18 cellular contexts compared by ENCODE assay signal in genomic region chr20:34622821-34623451, GRCh38. TPM values are rescaled to one million over a fixed set of nuclear protein-coding genes. Genes with fewer than 3 reads are reported as not detected.
DNase-seq lines count a peak whose midpoint lies in the region; ATAC-seq and TF ChIP-seq lines count a peak whose summit lies in the region.
"Had no signal": no experiment of that assay in that cellular context is flagged by ENCODE, and none has a peak within 500 bp of the region (broad histone marks: within the 10 kb centered on the region; RNA-seq: fewer than 3 reads in every experiment).

No MANE protein-coding gene starts in this region.

- peak overlapping the region; percentile 64 for H3K27ac ChIP-seq in subcutaneous abdominal adipose tissue (ENCODE audit: low read depth, low read length)
- H3K27ac ChIP-seq: gastroesophageal sphincter had no signal

- ATAC-seq in activated CD4-positive, alpha-beta T cell treated with anti-CD3 and anti-CD28 coated beads for 36 hours, result peak; percentile 30
- no peak for ATAC-seq in GM18867 (IDR thresholded peaks at IDR 0.05; ENCODE audit: unreplicated experiment)
- ATAC-seq in HG02610 (IDR thresholded peaks at IDR 0.05; ENCODE audit: unreplicated experiment), result no peak
- no peak for ATAC-seq in GM21786 (IDR thresholded peaks at IDR 0.05; ENCODE audit: unreplicated experiment)
- ATAC-seq: gastroesophageal sphincter, left ventricle myocardium superior had no signal

- intact Hi-C loops in activated CD4-positive, alpha-beta T cell treated with anti-CD3 and anti-CD28 coated beads for 36 hours (cut with DNase I, micrococcal nuclease), result no loop called here

- no peaks in the 10 kb centered on the region for H3K27me3 ChIP-seq in subcutaneous abdominal adipose tissue (ENCODE audit: control insufficient read depth in 5 of 5, insufficient read depth in 4 of 5, low read length in 5 of 5)
- H3K27me3 ChIP-seq: gastroesophageal sphincter, MG63 had no signal

- peak overlapping the region; percentile 64 for H3K27ac Mint-ChIP-seq in activated CD4-positive, alpha-beta T cell treated with anti-CD3 and anti-CD28 coated beads for 36 hours
- H3K27ac Mint-ChIP-seq: activated CD4-positive, alpha-beta T cell treated with anti-CD3 and anti-CD28 coated beads, Interleukin-2, amount 10 ng/mL, durations not matched to agents 24 days and 14 days; T-helper 2 cell treated with Interferon-gamma antibody and Interleukin-4, amounts not matched to agents 5 μg/mL and 100 μg/mL, for 36 hours had no signal

- peaks cover 0 to 35% (median 20%) of the 10 kb centered on the region in 5 donors for H3K4me1 ChIP-seq in subcutaneous abdominal adipose tissue (ENCODE audit: control insufficient read depth in 5 of 5, insufficient read depth in 5 of 5, low read length in 5 of 5)

- POLR2A ChIA-PET in activated CD4-positive, alpha-beta T cell treated with anti-CD3 and anti-CD28 coated beads for 36 hours (lab: Charles Lee), result no interaction called here

- H3K4me3 Mint-ChIP-seq in activated CD4-positive, alpha-beta T cell treated with anti-CD3 and anti-CD28 coated beads for 36 hours, result no peak overlapping the region
- H3K4me3 Mint-ChIP-seq: activated CD4-positive, alpha-beta T cell treated with anti-CD3 and anti-CD28 coated beads, Interleukin-2, amount 10 ng/mL, durations not matched to agents 24 days and 14 days; T-helper 2 cell treated with Interferon-gamma antibody and Interleukin-4, amounts not matched to agents 5 μg/mL and 100 μg/mL, for 36 hours had no signal

- TF ChIP-seq CTCF in fibroblast of pulmonary artery (IDR thresholded peaks at IDR 0.05; ENCODE audit: low read length, missing control alignments), result no peak

- no peaks in the 10 kb centered on the region for H3K9me3 ChIP-seq in subcutaneous abdominal adipose tissue (ENCODE audit: control insufficient read depth in 5 of 5, low read length in 5 of 5)
- H3K9me3 ChIP-seq: gastroesophageal sphincter, MG63 had no signal

- H3K9me3 Mint-ChIP-seq in activated CD4-positive, alpha-beta T cell treated with anti-CD3 and anti-CD28 coated beads for 36 hours (ENCODE audit: low read depth), result no peaks in the 10 kb centered on the region
- H3K9me3 Mint-ChIP-seq: activated CD4-positive, alpha-beta T cell treated with anti-CD3 and anti-CD28 coated beads, Interleukin-2, amount 10 ng/mL, durations not matched to agents 24 days and 14 days; T-helper 2 cell treated with Interferon-gamma antibody and Interleukin-4, amounts not matched to agents 5 μg/mL and 100 μg/mL, for 36 hours had no signal

- CTCF ChIA-PET in activated CD4-positive, alpha-beta T cell treated with anti-CD3 and anti-CD28 coated beads for 36 hours (lab: Charles Lee), result no interaction called here

- no peaks in the 10 kb centered on the region for H3K27me3 Mint-ChIP-seq in activated CD4-positive, alpha-beta T cell treated with anti-CD3 and anti-CD28 coated beads for 36 hours
- H3K27me3 Mint-ChIP-seq: activated CD4-positive, alpha-beta T cell treated with anti-CD3 and anti-CD28 coated beads, Interleukin-2, amount 10 ng/mL, durations not matched to agents 24 days and 14 days had no signal

- H3K36me3 Mint-ChIP-seq in activated CD4-positive, alpha-beta T cell treated with anti-CD3 and anti-CD28 coated beads for 36 hours (ENCODE audit: low read depth), result peaks cover 30% of the 10 kb centered on the region

- peaks cover 14% of the 10 kb centered on the region for H3K4me1 Mint-ChIP-seq in activated CD4-positive, alpha-beta T cell treated with anti-CD3 and anti-CD28 coated beads for 36 hours

- H3K36me3 ChIP-seq in subcutaneous abdominal adipose tissue (ENCODE audit: control insufficient read depth in 5 of 5, insufficient read depth in 5 of 5, low read length in 5 of 5), result peaks cover 0 to 6% (median 3%) of the 10 kb centered on the region in 5 donors

- H3K4me3 ChIP-seq in fibroblast of pulmonary artery (replicated peaks; ENCODE audit: low read depth, low read length), result no peak overlapping the region
- peak overlapping the region in 3 of 5 donors; percentile 23 to 37 (median 25) for H3K4me3 ChIP-seq in subcutaneous abdominal adipose tissue (ENCODE audit: low read depth in 1 of 5, low read length in 5 of 5)
- H3K4me3 ChIP-seq: gastroesophageal sphincter, MG63 had no signal

- no peak for DNase-seq in activated CD4-positive, alpha-beta T cell treated with anti-CD3 and anti-CD28 coated beads for 36 hours
- DNase-seq in activated CD4-positive, alpha-beta T cell treated with anti-CD3 and anti-CD28 coated beads, Interleukin-2, amount 50 U/mL, for 1 hour, result no peak
- DNase-seq in NOMO-1 treated with DMSO at 0.1 percent for 48 hours (lab: John Stamatoyannopoulos, UW; ENCODE audit: unreplicated experiment) (peak; percentile 83), fibroblast of pulmonary artery (ENCODE audit: low read depth) (peak; percentile 17)
- DNase-seq: activated CD4-positive, alpha-beta T cell treated with anti-CD3 and anti-CD28 coated beads, Interleukin-2, amount 10 ng/mL, durations not matched to agents 24 days and 14 days; aorta; EL; GOT3; left ventricle myocardium superior; MG63; NCI-H748 treated with DMSO at 0.1 percent for 48 hours; stimulated activated CD4-positive, alpha-beta T cell treated with anti-CD3 and anti-CD28 coated beads, Interleukin-15, amount 100 ng/mL, for 24 hours had no signal

- no peak overlapping the region for H3K9ac ChIP-seq in subcutaneous abdominal adipose tissue (ENCODE audit: low read length in 5 of 5)

RNA-seq across cellular contexts. Expression of gene PIGU, which starts 54.0 kb away (rescaled TPM):
- 10 to 100 TPM; 21.1 to 28.2 TPM for total RNA-seq in activated CD4-positive, alpha-beta T cell treated with anti-CD3 and anti-CD28 coated beads for 36 hours

Comparison
In these comparisons a context has a peak if more than half of its experiments do, and no peak if none do; other contexts are left out.
1. DNase-seq: peak in NOMO-1 treated with DMSO at 0.1 percent for 48 hours (single experiment) and fibroblast of pulmonary artery (single experiment); none in activated CD4-positive, alpha-beta T cell treated with anti-CD3 and anti-CD28 coated beads for 36 hours (single experiment) and activated CD4-positive, alpha-beta T cell treated with anti-CD3 and anti-CD28 coated beads, Interleukin-2, amount 50 U/mL, for 1 hour (single experiment).